8 cellular contexts compared by ENCODE assay signal in the genomic region with DNA sequence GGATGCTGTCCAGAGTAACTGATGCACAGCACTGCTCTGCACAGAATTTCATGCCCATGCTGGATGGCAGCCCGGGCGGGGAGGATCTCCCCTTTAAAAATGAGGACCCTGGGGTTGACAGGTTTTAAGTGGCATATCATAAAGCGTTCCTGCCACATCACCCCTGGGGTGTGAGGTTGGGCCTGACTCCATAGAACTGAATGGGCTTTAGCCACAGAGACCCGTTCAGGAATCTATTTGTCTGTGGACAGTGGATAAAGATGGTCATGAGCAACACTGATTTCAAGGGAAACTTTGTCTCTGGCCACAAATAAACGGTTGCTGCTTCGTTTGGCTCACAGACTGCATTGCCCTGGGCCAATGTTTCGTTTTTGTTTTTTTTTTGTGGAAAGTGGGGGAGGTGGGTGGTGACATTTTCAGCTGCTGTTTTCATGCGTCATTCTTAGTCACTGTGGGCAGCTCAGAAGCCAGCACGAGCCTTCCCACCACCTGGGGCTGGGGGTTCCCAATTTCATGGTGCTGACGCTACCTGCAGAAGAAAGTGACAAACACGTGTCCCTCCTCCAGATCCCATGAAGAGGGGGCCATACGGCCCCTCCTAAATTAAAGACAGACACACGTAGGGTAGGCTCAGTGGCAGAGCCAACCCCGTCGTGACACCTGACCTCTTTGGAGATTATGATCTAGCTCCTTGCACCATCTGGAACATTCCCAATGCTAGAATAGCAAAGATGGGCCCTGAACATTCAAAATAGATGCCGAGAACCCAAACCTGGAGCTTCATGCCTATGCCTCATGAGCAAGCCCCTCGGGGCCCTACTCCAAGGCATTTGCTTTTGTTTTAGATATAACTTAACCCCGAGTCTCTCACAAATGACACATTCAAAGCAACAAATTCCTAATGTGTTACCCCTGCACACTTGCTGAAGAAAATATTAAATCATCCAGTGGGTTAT. TPM values are rescaled to one million over a fixed set of nuclear protein-coding genes. Genes with fewer than 3 reads are reported as not detected.
DNase-seq lines count a peak whose midpoint lies in the region; TF ChIP-seq lines count a peak whose summit lies in the region.

No MANE protein-coding gene starts in this region.

- no peaks in the 10 kb centered on the region for H3K4me1 ChIP-seq in sigmoid colon

- intact Hi-C loops in sigmoid colon (cut with DNase I), result no loop called here

- no peak overlapping the region for H3K4me3 ChIP-seq in sigmoid colon

- no peak for TF ChIP-seq POLR2A in sigmoid colon (IDR thresholded peaks at IDR 0.05)

- peaks cover 0 to 3% (median 0%) of the 10 kb centered on the region in 4 donors for H3K9me3 ChIP-seq in sigmoid colon

- H3K36me3 ChIP-seq in sigmoid colon, result no peaks in the 10 kb centered on the region

- peak; percentile 60 for DNase-seq in stimulated activated naive CD4-positive, alpha-beta T cell treated with Interleukin-2 at 50 U/mL for 16 hours (lab: John Stamatoyannopoulos, UW)
- no peak for DNase-seq in stimulated activated naive CD4-positive, alpha-beta T cell (lab: John Stamatoyannopoulos, UW)
- peak; percentile 74 for DNase-seq in activated CD8-positive, alpha-beta memory T cell treated with anti-CD3 and anti-CD28 coated beads, Interleukin-2, amount 50 U/mL, for 48 hours
- DNase-seq in iris pigment epithelial cell (ENCODE audit: low read depth) (peak; percentile 57), SHP77 treated with DMSO at 0.1 percent for 48 hours (lab: John Stamatoyannopoulos, UW) (no peak), sigmoid colon (no peak), NCI-H748 (lab: John Stamatoyannopoulos, UW; ENCODE audit: unreplicated experiment) (no peak), NCI-H1105 treated with DMSO at 0.1 percent for 48 hours (lab: John Stamatoyannopoulos, UW) (no peak)

- TF ChIP-seq EP300 in sigmoid colon (IDR thresholded peaks at IDR 0.05), result no peak

- WGBS in sigmoid colon, 2 donors, result 56 to 64% methylated on average over 18 of the region's 18 CpGs

- no peak overlapping the region for H3K27ac ChIP-seq in sigmoid colon

- H3K27me3 ChIP-seq in sigmoid colon, result peaks cover 0 to 12% (median 0%) of the 10 kb centered on the region in 3 donors

- TF ChIP-seq CTCF in sigmoid colon (IDR thresholded peaks at IDR 0.05), result no peak

RNA-seq across cellular contexts. Expression of a gene that starts 54.8 kb away (rescaled TPM):
- total RNA-seq in sigmoid colon, result under 1 TPM in 2 of 4 donors, not detected in 2; 0.28 to 0.66 TPM
- under 1 TPM in 1 of 3 donors, not detected in 2; 0.13 TPM for polyA plus RNA-seq in sigmoid colon

Comparison
In these comparisons a context has a peak if more than half of its experiments do, and no peak if none do; other contexts are left out.
1. DNase-seq: peak in stimulated activated naive CD4-positive, alpha-beta T cell treated with Interleukin-2 at 50 U/mL for 16 hours (single experiment), activated CD8-positive, alpha-beta memory T cell treated with anti-CD3 and anti-CD28 coated beads, Interleukin-2, amount 50 U/mL, for 48 hours (single experiment) and iris pigment epithelial cell (single experiment); none in stimulated activated naive CD4-positive, alpha-beta T cell (0 of 6), SHP77 treated with DMSO at 0.1 percent for 48 hours (single experiment), sigmoid colon (single experiment), NCI-H748 (single experiment) and NCI-H1105 treated with DMSO at 0.1 percent for 48 hours (single experiment).